Comparison of ENCODE assay signal across 17 cellular contexts in the genomic region with DNA sequence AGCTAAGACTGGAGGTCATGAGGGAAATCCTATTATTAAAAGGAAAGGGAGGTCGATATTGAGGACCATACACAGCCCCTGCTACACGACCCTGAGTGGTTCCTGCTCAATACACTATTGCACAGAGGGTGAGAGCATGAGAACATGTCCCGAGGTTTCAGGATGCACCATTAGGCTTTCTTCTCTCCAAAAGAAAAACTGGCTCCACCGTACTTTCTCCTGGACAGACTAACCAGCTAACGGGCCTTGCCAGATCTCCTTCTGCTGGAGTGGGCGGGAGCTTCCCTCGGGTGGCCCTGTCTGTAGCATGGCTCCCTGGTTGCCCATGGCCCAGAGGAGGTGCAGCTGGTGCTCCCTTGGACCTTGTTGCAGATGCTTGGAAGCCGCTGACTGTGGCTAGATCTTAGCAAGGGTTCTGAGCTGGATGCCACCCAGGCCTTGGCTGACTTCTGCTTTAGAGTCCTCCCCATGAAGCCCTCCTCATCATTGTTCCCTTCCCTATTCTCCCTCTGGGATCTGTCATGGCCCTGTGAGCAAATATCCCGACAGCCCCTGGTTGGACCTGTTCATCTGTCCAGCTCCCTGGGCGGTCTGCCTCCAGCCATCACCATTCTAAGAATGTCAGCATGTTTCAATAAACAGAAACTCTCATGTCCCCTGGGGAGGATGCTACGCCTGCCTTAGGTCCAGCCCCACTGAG. TPM values are rescaled to one million over a fixed set of nuclear protein-coding genes. Genes with fewer than 3 reads are reported as not detected.
DNase-seq lines count a peak whose midpoint lies in the region; ATAC-seq and TF ChIP-seq lines count a peak whose summit lies in the region.
"Had no signal": no experiment of that assay in that cellular context is flagged by ENCODE, and none has a peak within 500 bp of the region (broad histone marks: within the 10 kb centered on the region; RNA-seq: fewer than 3 reads in every experiment).

No MANE protein-coding gene starts in this region.

- peaks cover 2% of the 10 kb centered on the region for H3K27me3 ChIP-seq in mammary epithelial cell (ENCODE audit: insufficient read depth, low read length)

- no peaks in the 10 kb centered on the region for H3K36me3 ChIP-seq in mammary epithelial cell (ENCODE audit: insufficient read depth, low read length)

- H3K79me2 ChIP-seq in mammary epithelial cell (ENCODE audit: insufficient read depth, low read length) = no peaks in the 10 kb centered on the region

- CTCF ChIA-PET in MCF 10A (lab: Yijun Ruan, JAX) = interaction anchor here (0.6 to 1.4 kb wide), 3 partner anchors 11 to 608 kb away, joined by 3 read pairs; no protein-coding TSS in a partner anchor
- CTCF ChIA-PET in mammary epithelial cell (lab: Charles Lee; ENCODE audit: low non-redundant PET) = no interaction called here

- peaks cover 6% of the 10 kb centered on the region for H3K36me3 Mint-ChIP-seq in MCF 10A (ENCODE audit: insufficient read depth, unreplicated experiment)

- no peak overlapping the region for H2AFZ ChIP-seq in mammary epithelial cell (ENCODE audit: low read depth, low read length)

- H3K4me2 ChIP-seq in mammary epithelial cell (ENCODE audit: insufficient read depth, low read depth, low read length) = no peak overlapping the region

- 72% methylated on average over 7 of the region's 11 CpGs for WGBS in mammary epithelial cell (ENCODE audit: low coverage, missing lambda C conversion rate)

- H3K27ac Mint-ChIP-seq in MCF 10A (ENCODE audit: low read depth, unreplicated experiment) = peak overlapping the region; percentile 32

- H3K4me3 Mint-ChIP-seq in MCF 10A (ENCODE audit: unreplicated experiment) = no peak overlapping the region

- no peak overlapping the region for H3K9ac ChIP-seq in mammary epithelial cell (ENCODE audit: insufficient read depth, low read length)

- no TSS peak for BruUV-seq in MCF 10A (replicated peaks; lab: Mats Ljungman, UMichigan)
- no TSS peak for BruUV-seq in mammary epithelial cell (replicated peaks; lab: Mats Ljungman, UMichigan)

- DNase-seq in MCF 10A (ENCODE audit: unreplicated experiment) = no peak
- DNase-seq in mammary epithelial cell = no peak
- DNase-seq in ecto neural progenitor cell (ENCODE audit: low spot score) = peak; percentile 32
- DNase-seq in posterior vena cava (ENCODE audit: low spot score) = peak; percentile 57
- no peak for DNase-seq in T-helper 9 cell
- no peak for DNase-seq in activated T-cell treated with anti-CD3 and anti-CD28 coated beads for 4 hours
- DNase-seq: C1 segment of cervical spinal cord, GF-D8, MV-4-11, NCI-H1930, NCI-H2171, NCI-H446 treated with DMSO at 0.1 percent for 48 hours, OCI-M1 had no signal

- no peak for ATAC-seq in GM18907 (IDR thresholded peaks at IDR 0.05; ENCODE audit: unreplicated experiment)

- no peak overlapping the region for H3K4me3 ChIP-seq in mammary epithelial cell (replicated peaks in 1 of 3; ENCODE audit: insufficient read depth in 1 of 3, low read depth in 2 of 3, low read length in 3 of 3)

- peaks cover 19% of the 10 kb centered on the region for H3K4me1 ChIP-seq in mammary epithelial cell (ENCODE audit: insufficient read depth, low read length)

- dilution Hi-C loops in mammary epithelial cell (cut with HindIII; ENCODE audit: low sequenced_read_pairs) = no loop called here

- intact Hi-C loops in MCF 10A (cut with micrococcal nuclease) (loop anchor here (5.0 kb wide), 1 partner anchor 43 kb away; no protein-coding TSS in a partner anchor), mammary epithelial cell (cut with micrococcal nuclease) (no loop called here), posterior vena cava (cut with DNase I) (no loop called here)

- POLR2A ChIA-PET in MCF 10A (lab: Yijun Ruan, JAX) = no interaction called here

- H3K9me3 Mint-ChIP-seq in MCF 10A (ENCODE audit: unreplicated experiment) = no peaks in the 10 kb centered on the region

- no peaks in the 10 kb centered on the region for H4K20me1 ChIP-seq in mammary epithelial cell (ENCODE audit: insufficient read depth, low read length)

- peaks cover 13% of the 10 kb centered on the region for H3K27me3 Mint-ChIP-seq in MCF 10A (ENCODE audit: insufficient read depth, unreplicated experiment)

- no peaks in the 10 kb centered on the region for H3K4me1 Mint-ChIP-seq in MCF 10A (ENCODE audit: insufficient read depth, unreplicated experiment)

- no peak overlapping the region for H3K27ac ChIP-seq in mammary epithelial cell (ENCODE audit: insufficient read depth, low read depth, low read length)

- in situ Hi-C loops in mammary epithelial cell (cut with MboI; ENCODE audit: low sequenced_read_pairs in 2 of 2) = no loop called here

- TF ChIP-seq CTCF in MCF 10A (IDR thresholded peaks at IDR 0.05; ENCODE audit: unreplicated experiment) (no peak), mammary epithelial cell (conservative IDR thresholded peaks at IDR 0.05 in 1 of 2, IDR thresholded peaks at IDR 0.05 in 1 of 2; ENCODE audit: extremely low read depth in 1 of 2, insufficient read depth in 1 of 2, low read depth in 1 of 2, low read length in 2 of 2) (no peak)

- H3K9me3 ChIP-seq in mammary epithelial cell (replicated peaks; ENCODE audit: insufficient read depth, low read length) = no peaks in the 10 kb centered on the region

RNA-seq across cellular contexts. Expression of a gene that starts 52.9 kb away (rescaled TPM):
- not detected in 2 replicates for total RNA-seq in MCF 10A (2022)
- total RNA-seq in mammary epithelial cell = not detected
- not detected for polyA plus RNA-seq in mammary epithelial cell
- polyA minus RNA-seq in mammary epithelial cell = not detected
- total RNA-seq in posterior vena cava = not detected
- total RNA-seq: A673, H1, RPMI7951 had no signal
- polyA plus RNA-seq: H1 had no signal

Comparison
In these comparisons a context has a peak if more than half of its experiments do, and no peak if none do; other contexts are left out.
1. DNase-seq: peak in ecto neural progenitor cell (single experiment) and posterior vena cava (single experiment); none in MCF 10A (single experiment), mammary epithelial cell (single experiment), T-helper 9 cell (single experiment) and activated T-cell treated with anti-CD3 and anti-CD28 coated beads for 4 hours (single experiment).